Comparison of ENCODE assay signal across 3 cellular contexts in the genomic region with DNA sequence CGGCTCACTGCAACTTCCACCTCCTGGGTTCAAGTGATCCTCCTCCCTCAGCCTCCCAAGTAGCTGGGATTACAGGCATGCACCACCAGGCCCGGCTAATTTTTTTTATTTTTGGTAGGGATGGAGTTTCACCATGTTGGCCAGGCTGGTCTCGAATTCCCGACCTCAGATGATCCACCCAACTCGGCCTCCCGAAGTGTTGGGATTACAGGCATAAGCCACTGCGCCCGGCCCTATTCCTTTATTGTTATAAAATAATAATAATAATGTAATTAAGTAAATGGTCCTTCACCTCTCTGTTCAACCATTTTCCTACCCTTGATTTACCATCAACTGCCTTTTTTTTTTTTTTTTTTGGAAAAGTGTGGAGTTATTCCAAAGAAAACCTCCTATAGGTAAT. TPM values are rescaled to one million over a fixed set of nuclear protein-coding genes. Genes with fewer than 3 reads are reported as not detected.
"Had no signal": no experiment of that assay in that cellular context is flagged by ENCODE, and none has a peak within 500 bp of the region (broad histone marks: within the 10 kb centered on the region; RNA-seq: fewer than 3 reads in every experiment).

No MANE protein-coding gene starts in this region.

RNA-seq across cellular contexts. Expression of a gene that starts 15.7 kb away (rescaled TPM):
- total RNA-seq: LHCN-M2, MCF 10A had no signal

RNA-seq across cellular contexts. Expression of a gene that starts 40.5 kb away (rescaled TPM):
- total RNA-seq: LHCN-M2, M059J, MCF 10A had no signal
